26 cellular contexts compared by ENCODE assay signal in genomic region chr2:1022178-1022577, GRCh38.
DNase-seq lines count a peak whose midpoint lies in the region; ATAC-seq and TF ChIP-seq lines count a peak whose summit lies in the region.
"Had no signal": no experiment of that assay in that cellular context is flagged by ENCODE, and none has a peak within 500 bp of the region (broad histone marks: within the 10 kb centered on the region; RNA-seq: fewer than 3 reads in every experiment).

No MANE protein-coding gene starts in this region.

- H3K36me3 Mint-ChIP-seq in WTC11 = 0 out of 2 replicates have a peak, but pooled peaks cover 5% of the 10 kb centered on the region
- H3K36me3 Mint-ChIP-seq: CD8-positive, alpha-beta T cell had no signal

- no peak; the same call in 1 of the 2 replicates for ATAC-seq in WTC11
- ATAC-seq in HG03521 (IDR thresholded peaks at IDR 0.05; ENCODE audit: unreplicated experiment) = no peak
- ATAC-seq: CD8-positive, alpha-beta T cell; PC-3; Right ventricle myocardium inferior had no signal

- H2AK5ac ChIP-seq in mesendoderm (ENCODE audit: low read length) = no peak overlapping the region

- DNase-seq in SHP77 (lab: John Stamatoyannopoulos, UW) = peak; percentile 31 to 45
- no peak for DNase-seq in SHP77 treated with DMSO at 0.1 percent for 48 hours (lab: John Stamatoyannopoulos, UW)
- DNase-seq in WTC11 (ENCODE audit: low spot score) = no peak
- DNase-seq in mesendoderm = peak; percentile 10
- DNase-seq in pons (ENCODE audit: low spot score) = no peak
- no peak for DNase-seq in foreskin melanocyte
- DNase-seq: CD8-positive, alpha-beta T cell; DMS 273 treated with DMSO at 0.1 percent for 48 hours; DMS79; EL; GF-D8; H7; Kasumi-1; MV-4-11; NCI-H1105; NCI-H146; NCI-H1930; NCI-H2107; NCI-H524; NCI-H774; PC-3 had no signal

- no peak for TF ChIP-seq CTCF in WTC11 (IDR thresholded peaks at IDR 0.05)

- POLR2A ChIA-PET in WTC11 (lab: Charles Lee) = no interaction called here

- H3K27me3 Mint-ChIP-seq in WTC11 (ENCODE audit: low read depth) = peaks cover 3% of the 10 kb centered on the region

- no peaks in the 10 kb centered on the region for H3K4me1 ChIP-seq in mesendoderm (ENCODE audit: control insufficient read depth, low read depth, low read length)

- no peak overlapping the region for H4K5ac ChIP-seq in mesendoderm (ENCODE audit: low read length)

- H3K4me2 ChIP-seq in mesendoderm (ENCODE audit: low read length) = no peak overlapping the region

- H3K56ac ChIP-seq in mesendoderm (ENCODE audit: low read length) = no peak overlapping the region

- no peak overlapping the region for H4K8ac ChIP-seq in mesendoderm (ENCODE audit: low read depth, low read length)

- WGBS in mesendoderm (ENCODE audit: extremely low coverage, insufficient coverage, low lambda C conversion rate) = no CpG with 5 or more reads among the region's 17 CpGs

- H2BK15ac ChIP-seq in mesendoderm (replicated peaks; ENCODE audit: low read depth) = no peak overlapping the region

- no peaks in the 10 kb centered on the region for H3K79me2 ChIP-seq in mesendoderm (ENCODE audit: control insufficient read depth, insufficient read depth, low read length)

- H3K79me1 ChIP-seq in mesendoderm (ENCODE audit: low read length) = no peaks in the 10 kb centered on the region

- peaks cover 21% of the 10 kb centered on the region for H3K4me1 Mint-ChIP-seq in WTC11
- H3K4me1 Mint-ChIP-seq: B cell had no signal

- no peak overlapping the region for H2BK5ac ChIP-seq in mesendoderm (ENCODE audit: low read length)

- no peaks in the 10 kb centered on the region for H3K36me3 ChIP-seq in mesendoderm (ENCODE audit: control insufficient read depth, insufficient read depth, low read length)

- no peak overlapping the region for H3K4me3 ChIP-seq in mesendoderm (ENCODE audit: low read length)

- no peak overlapping the region for H3K18ac ChIP-seq in mesendoderm (ENCODE audit: low read length)

- H3K27ac Mint-ChIP-seq in WTC11 = peak overlapping the region; percentile 21; the same call in 1 of the 2 replicates
- H3K27ac Mint-ChIP-seq: B cell; CD8-positive, alpha-beta T cell had no signal

- no peak overlapping the region for H3K4ac ChIP-seq in mesendoderm (ENCODE audit: low read depth, low read length)

- H2BK120ac ChIP-seq in mesendoderm (ENCODE audit: low read depth, low read length) = no peak overlapping the region

- no peak overlapping the region for H3K9ac ChIP-seq in mesendoderm (ENCODE audit: low read length)

- no peak overlapping the region for H3K23ac ChIP-seq in mesendoderm (ENCODE audit: low read length)

- no peaks in the 10 kb centered on the region for H3K9me3 Mint-ChIP-seq in WTC11
- H3K9me3 Mint-ChIP-seq: CD8-positive, alpha-beta T cell had no signal

- no peaks in the 10 kb centered on the region for H3K27me3 ChIP-seq in mesendoderm (ENCODE audit: insufficient read depth, low read length, poor library complexity)

- CTCF ChIA-PET in WTC11 (lab: Charles Lee) = no interaction called here

- H3K4me3 Mint-ChIP-seq in WTC11 = no peak overlapping the region
- H3K4me3 Mint-ChIP-seq: B cell; CD8-positive, alpha-beta T cell had no signal

- H3K27ac ChIP-seq in mesendoderm (ENCODE audit: low read depth, low read length) = no peak overlapping the region
- H3K27ac ChIP-seq: 22Rv1, C4-2B had no signal

TF ChIP-seq in WTC11, 78 proteins besides CTCF, POLR2A, EP300 and RAD21 (continues in another document):
- TF ChIP-seq ZNF232 (CRISPR knock-in tag; IDR thresholded peaks at IDR 0.05) = no peak
- no peak for TF ChIP-seq USF2 (CRISPR knock-in tag; IDR thresholded peaks at IDR 0.05)
- no peak for TF ChIP-seq ZNF425 (CRISPR knock-in tag; conservative IDR thresholded peaks at IDR 0.05)
- no peak for TF ChIP-seq AR (CRISPR knock-in tag; IDR thresholded peaks at IDR 0.05)
- no peak for TF ChIP-seq ATF1 (CRISPR knock-in tag; IDR thresholded peaks at IDR 0.05)
- TF ChIP-seq SOX15 (CRISPR knock-in tag; IDR thresholded peaks at IDR 0.05) = no peak
- TF ChIP-seq RORB (CRISPR knock-in tag; IDR thresholded peaks at IDR 0.05) = no peak
- no peak for TF ChIP-seq ZNF263 (CRISPR knock-in tag; IDR thresholded peaks at IDR 0.05; ENCODE audit: low read depth)
- TF ChIP-seq FOXP4 (CRISPR knock-in tag; IDR thresholded peaks at IDR 0.05) = no peak
- TF ChIP-seq MYBL2 (CRISPR knock-in tag; IDR thresholded peaks at IDR 0.05) = no peak
- TF ChIP-seq TEAD4 (CRISPR knock-in tag; IDR thresholded peaks at IDR 0.05) = no peak
- TF ChIP-seq ZNF281 (CRISPR knock-in tag; IDR thresholded peaks at IDR 0.05) = no peak

Comparison
In these comparisons a context has a peak if more than half of its experiments do, and no peak if none do; other contexts are left out.
1. DNase-seq: peak in SHP77 (2 of 2) and mesendoderm (single experiment); none in SHP77 treated with DMSO at 0.1 percent for 48 hours (single experiment), WTC11 (single experiment), pons (single experiment) and foreskin melanocyte (single experiment).